In genomic region chr7:527723-528122, GRCh38 we compare ENCODE assay signal across 7 cellular contexts.
"Had no signal": no experiment of that assay in that cellular context is flagged by ENCODE, and none has a peak within 500 bp of the region (broad histone marks: within the 10 kb centered on the region; RNA-seq: fewer than 3 reads in every experiment).

No MANE protein-coding gene starts in this region.

- H3K9me3 ChIP-seq: HAP-1 had no signal

- H3K27ac ChIP-seq: GM23248, HL-60 had no signal

- H3K4me3 ChIP-seq: GM23248, HAP-1 had no signal

- H3K27ac Mint-ChIP-seq: HFFc6 had no signal

- H3K9ac ChIP-seq: GM23248 had no signal

- H2AFZ ChIP-seq: GM23248 had no signal

- H3K36me3 ChIP-seq: HAP-1 had no signal

- H3K4me3 Mint-ChIP-seq: HFFc6 had no signal

- DNase-seq: GM23248, GOT3, H7, HFFc6, IMR-90 had no signal

- H3K9me3 Mint-ChIP-seq: HFFc6 had no signal

- H3K4me1 ChIP-seq: HAP-1 had no signal
